ENCODE assay signal across 17 cellular contexts in genomic region chr11:69460540-69461257, GRCh38. TPM values are rescaled to one million over a fixed set of nuclear protein-coding genes. Genes with fewer than 3 reads are reported as not detected.
DNase-seq lines count a peak whose midpoint lies in the region; FAIRE-seq and TF ChIP-seq lines count a peak whose summit lies in the region.
"Had no signal": no experiment of that assay in that cellular context is flagged by ENCODE, and none has a peak within 500 bp of the region (broad histone marks: within the 10 kb centered on the region; RNA-seq: fewer than 3 reads in every experiment).

No MANE protein-coding gene starts in this region.

- no peaks in the 10 kb centered on the region for H3K27me3 ChIP-seq in breast epithelium
- H3K27me3 ChIP-seq in thyroid gland = no peaks in the 10 kb centered on the region
- H3K27me3 ChIP-seq: right lobe of liver had no signal

- intact Hi-C loops in MCF 10A (cut with micrococcal nuclease) = no loop called here
- intact Hi-C loops in breast epithelium (cut with DNase I; ENCODE audit: low total_unique reads) = no loop called here
- intact Hi-C loops in thyroid gland (cut with DNase I) = loop anchor here (10.0 kb wide), 1 partner anchor 74 kb away; no protein-coding TSS in a partner anchor

- no peak overlapping the region for H3K27ac ChIP-seq in breast epithelium
- H3K27ac ChIP-seq in thyroid gland = peak overlapping the region in 1 of 3 donors; percentile 10
- no peak overlapping the region for H3K27ac ChIP-seq in coronary artery
- H3K27ac ChIP-seq: 22Rv1, right lobe of liver, VCaP had no signal

- no peaks in the 10 kb centered on the region for H3K27me3 Mint-ChIP-seq in MCF 10A (ENCODE audit: insufficient read depth, unreplicated experiment)

- TF ChIP-seq CTCF in MCF 10A (IDR thresholded peaks at IDR 0.05; ENCODE audit: unreplicated experiment) = no peak
- no peak for TF ChIP-seq CTCF in breast epithelium (IDR thresholded peaks at IDR 0.05)
- no peak for TF ChIP-seq CTCF in fibroblast of villous mesenchyme (IDR thresholded peaks at IDR 0.05; ENCODE audit: insufficient read depth, low read depth, low read length)
- no peak for TF ChIP-seq CTCF in thyroid gland (IDR thresholded peaks at IDR 0.05)
- no peak for TF ChIP-seq CTCF in coronary artery (IDR thresholded peaks at IDR 0.05)

- H3K4me1 Mint-ChIP-seq in MCF 10A (ENCODE audit: insufficient read depth, unreplicated experiment) = no peaks in the 10 kb centered on the region
- H3K4me1 Mint-ChIP-seq: naive thymus-derived CD8-positive, alpha-beta T cell had no signal

- H3K4me3 Mint-ChIP-seq in MCF 10A (ENCODE audit: unreplicated experiment) = no peak overlapping the region
- H3K4me3 Mint-ChIP-seq: naive thymus-derived CD8-positive, alpha-beta T cell had no signal

- H3K36me3 ChIP-seq in breast epithelium (no peaks in the 10 kb centered on the region), thyroid gland (no peaks in the 10 kb centered on the region)
- H3K36me3 ChIP-seq: right lobe of liver had no signal

- TF ChIP-seq POLR2A in breast epithelium (IDR thresholded peaks at IDR 0.05) (no peak), thyroid gland (IDR thresholded peaks at IDR 0.05) (no peak)

- DNase-seq in MCF 10A (ENCODE audit: unreplicated experiment) = peak; percentile 94
- no peak for DNase-seq in breast epithelium (ENCODE audit: low spot score in 2 of 2)
- DNase-seq in amniotic epithelial cell (ENCODE audit: low read depth) = peak; percentile 74
- peak; percentile 70 for DNase-seq in fibroblast of villous mesenchyme (ENCODE audit: low read depth)
- DNase-seq in urothelium cell line (ENCODE audit: low spot score) = peak; percentile 86
- DNase-seq in thyroid gland = no peak
- DNase-seq in Kasumi-1 (lab: John Stamatoyannopoulos, UW) = no peak
- DNase-seq in coronary artery (ENCODE audit: low spot score) = no peak
- DNase-seq: DMS53; MM.1S; naive thymus-derived CD8-positive, alpha-beta T cell; NCI-H510A; RPMI8226 had no signal

- FAIRE-seq in urothelium cell line (lab: Jason Lieb, UNC) = no peak
- FAIRE-seq: kidney had no signal

- no peak overlapping the region for H3K4me3 ChIP-seq in breast epithelium
- no peak overlapping the region for H3K4me3 ChIP-seq in fibroblast of villous mesenchyme (ENCODE audit: low read depth, low read length)
- H3K4me3 ChIP-seq in thyroid gland (replicated peaks in 1 of 3) = no peak overlapping the region
- no peak overlapping the region for H3K4me3 ChIP-seq in coronary artery
- H3K4me3 ChIP-seq: right lobe of liver had no signal

- BruUV-seq in MCF 10A (replicated peaks; lab: Mats Ljungman, UMichigan) = no TSS peak

- CTCF ChIA-PET in MCF 10A (lab: Yijun Ruan, JAX) = no interaction called here

- 37 to 65% methylated on average over 1 of the region's 1 CpG for WGBS in thyroid gland, 2 donors

- H3K9me3 Mint-ChIP-seq in MCF 10A (ENCODE audit: unreplicated experiment) = peaks cover 19% of the 10 kb centered on the region

- H3K4me1 ChIP-seq in breast epithelium = no peaks in the 10 kb centered on the region
- H3K4me1 ChIP-seq in thyroid gland = peaks cover 0 to 32% of the 10 kb centered on the region in 2 donors
- H3K4me1 ChIP-seq: right lobe of liver had no signal

- H3K36me3 Mint-ChIP-seq in MCF 10A (ENCODE audit: insufficient read depth, unreplicated experiment) = no peaks in the 10 kb centered on the region

- H3K27ac Mint-ChIP-seq in MCF 10A (ENCODE audit: low read depth, unreplicated experiment) = peak overlapping the region; percentile 59
- H3K27ac Mint-ChIP-seq: naive thymus-derived CD8-positive, alpha-beta T cell had no signal

- POLR2A ChIA-PET in MCF 10A (lab: Yijun Ruan, JAX) = interaction anchor here (0.6 to 2.2 kb wide), 4 partner anchors 10 to 179 kb away, joined by 3 to 9 read pairs (median 6); no protein-coding TSS in a partner anchor

- H3K9me3 ChIP-seq in breast epithelium (peaks cover 8 to 11% of the 10 kb centered on the region in 2 donors), thyroid gland (no peaks in the 10 kb centered on the region)

RNA-seq across cellular contexts. Expression of gene LINC01488, which starts 20.8 kb away (rescaled TPM):
- total RNA-seq in MCF 10A (2022) = not detected in 2 replicates
- not detected for total RNA-seq in breast epithelium
- not detected in 2 replicates for total RNA-seq in fibroblast of villous mesenchyme
- not detected for total RNA-seq in thyroid gland
- total RNA-seq: kidney; naive thymus-derived CD8-positive, alpha-beta T cell had no signal

Comparison
In these comparisons a context has a peak if more than half of its experiments do, and no peak if none do; other contexts are left out.
1. DNase-seq: peak in MCF 10A (single experiment), amniotic epithelial cell (single experiment), fibroblast of villous mesenchyme (single experiment) and urothelium cell line (single experiment); none in breast epithelium (0 of 2), thyroid gland (0 of 2), Kasumi-1 (0 of 2) and coronary artery (single experiment).